In the genomic region with DNA sequence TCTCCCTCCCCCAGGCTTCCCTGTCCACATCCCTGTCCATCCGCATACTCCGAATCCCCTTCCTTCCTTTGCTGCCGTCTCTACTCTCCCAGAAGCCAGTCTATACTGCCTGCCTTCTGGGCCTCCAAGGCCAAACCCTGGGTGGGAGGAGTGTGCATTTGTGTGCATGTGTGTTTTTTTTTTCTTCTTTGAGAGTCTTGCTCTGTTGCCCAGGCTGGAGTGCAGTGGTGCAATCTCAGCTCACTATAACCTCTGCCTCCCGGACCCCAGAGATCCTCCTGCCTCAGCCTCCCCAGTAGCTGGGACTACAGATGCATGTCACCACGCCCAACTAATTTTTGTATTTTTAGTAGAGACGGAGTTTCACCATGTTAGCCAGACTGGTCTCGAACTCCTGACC, we compare ENCODE assay signal across 1 cellular context.
TF ChIP-seq lines count a peak whose summit lies in the region.

No MANE protein-coding gene starts in this region.

TF ChIP-seq in K562, 482 proteins besides CTCF, POLR2A, EP300 and RAD21:
- TF ChIP-seq, protein P1, sequence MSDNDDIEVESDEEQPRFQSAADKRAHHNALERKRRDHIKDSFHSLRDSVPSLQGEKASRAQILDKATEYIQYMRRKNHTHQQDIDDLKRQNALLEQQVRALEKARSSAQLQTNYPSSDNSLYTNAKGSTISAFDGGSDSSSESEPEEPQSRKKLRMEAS (CRISPR knock-in tag; IDR thresholded peaks at IDR 0.05): peak; percentile 2; the same call in 1 of the 2 replicates
- TF ChIP-seq ZNF384 (IDR thresholded peaks at IDR 0.05; ENCODE audit: low read depth, low read length) (peak; percentile 29; the same call in 1 of the 2 replicates), ZNF121 (CRISPR knock-in tag; conservative IDR thresholded peaks at IDR 0.05) (peak; percentile 88), BCOR (IDR thresholded peaks at IDR 0.05) (peak; percentile 57; the same call in 1 of the 2 replicates), HDAC1 (IDR thresholded peaks at IDR 0.05) (0 out of 4 replicates have a peak, but pooled peaks of 1 of the 2 experiments have one; percentile 20), HDAC2 (IDR thresholded peaks at IDR 0.05) (peak; percentile 23; the same call in 1 of the 2 replicates)
